In genomic region chr13:21674271-21675009, GRCh38 we compare ENCODE assay signal across 9 cellular contexts. TPM values are rescaled to one million over a fixed set of nuclear protein-coding genes. Genes with fewer than 3 reads are reported as not detected.
DNase-seq lines count a peak whose midpoint lies in the region; ATAC-seq and TF ChIP-seq lines count a peak whose summit lies in the region.
"Had no signal": no experiment of that assay in that cellular context is flagged by ENCODE, and none has a peak within 500 bp of the region (broad histone marks: within the 10 kb centered on the region; RNA-seq: fewer than 3 reads in every experiment).

No MANE protein-coding gene starts in this region.

- DNase-seq in AG09309 (ENCODE audit: low read depth) (no peak), HT-29 (ENCODE audit: low spot score) (peak; percentile 61), esophagus squamous epithelium (lab: John Stamatoyannopoulos, UW) (no peak), left lobe of liver (ENCODE audit: low spot score) (no peak)
- no peak for DNase-seq in activated CD4-positive, alpha-beta memory T cell treated with anti-CD3 and anti-CD28 coated beads, Interleukin-2, amount 10 ng/mL, durations not matched to agents 7 days and 5 days

- H3K36me3 ChIP-seq in esophagus squamous epithelium (no peaks in the 10 kb centered on the region), neuron (ENCODE audit: insufficient read depth, low read length) (no peaks in the 10 kb centered on the region)

- 0% methylated on average over 2 to 9 of the region's 61 CpGs for WGBS in esophagus squamous epithelium, 2 donors

- peaks cover 0 to 96% (median 18%) of the 10 kb centered on the region in 4 donors for H3K27me3 ChIP-seq in esophagus squamous epithelium
- peaks cover 22% of the 10 kb centered on the region for H3K27me3 ChIP-seq in neuron (ENCODE audit: insufficient read depth, low read length)

- peaks cover 66% of the 10 kb centered on the region for H3K27me3 Mint-ChIP-seq in activated CD4-positive, alpha-beta memory T cell treated with anti-CD3 and anti-CD28 coated beads, Interleukin-2, amount 10 ng/mL, durations not matched to agents 7 days and 5 days

- H3K9me3 ChIP-seq in esophagus squamous epithelium (no peaks in the 10 kb centered on the region), neuron (ENCODE audit: low read length) (no peaks in the 10 kb centered on the region)

- ATAC-seq in GM19397 (IDR thresholded peaks at IDR 0.05; ENCODE audit: unreplicated experiment) (no peak), GM18498 (IDR thresholded peaks at IDR 0.05; ENCODE audit: unreplicated experiment) (no peak), left lobe of liver (no peak)

- H3K9me3 Mint-ChIP-seq in activated CD4-positive, alpha-beta memory T cell treated with anti-CD3 and anti-CD28 coated beads, Interleukin-2, amount 10 ng/mL, durations not matched to agents 7 days and 5 days, result no peaks in the 10 kb centered on the region

- peaks cover 29 to 64% (median 43%) of the 10 kb centered on the region in 3 donors for H3K4me1 ChIP-seq in esophagus squamous epithelium
- H3K4me1 ChIP-seq in neuron (ENCODE audit: insufficient read depth, low read length), result peaks cover 35% of the 10 kb centered on the region

- H3K4me3 ChIP-seq in AG09309 (ENCODE audit: control insufficient read depth, low read depth, low read length), result peak overlapping the region; percentile 46
- peak overlapping the region; percentile 41 to 76 (median 54) for H3K4me3 ChIP-seq in esophagus squamous epithelium
- H3K4me3 ChIP-seq in neuron (ENCODE audit: low read length), result peak overlapping the region; percentile 68

- TF ChIP-seq POLR2A in esophagus squamous epithelium (IDR thresholded peaks at IDR 0.05), result no peak

- POLR2A ChIA-PET in activated CD4-positive, alpha-beta memory T cell treated with anti-CD3 and anti-CD28 coated beads, Interleukin-2, amount 10 ng/mL, durations not matched to agents 7 days and 5 days (lab: Charles Lee), result no interaction called here

- TF ChIP-seq CTCF in AG09309 (IDR thresholded peaks at IDR 0.05; ENCODE audit: control insufficient read depth, insufficient read depth, low read depth, low read length, missing control alignments) (no peak), esophagus squamous epithelium (IDR thresholded peaks at IDR 0.05) (no peak)

- H3K4me1 Mint-ChIP-seq in activated CD4-positive, alpha-beta memory T cell treated with anti-CD3 and anti-CD28 coated beads, Interleukin-2, amount 10 ng/mL, durations not matched to agents 7 days and 5 days, result peaks cover 33% of the 10 kb centered on the region

- H3K27ac Mint-ChIP-seq in activated CD4-positive, alpha-beta memory T cell treated with anti-CD3 and anti-CD28 coated beads, Interleukin-2, amount 10 ng/mL, durations not matched to agents 7 days and 5 days, result no peak overlapping the region

- H3K4me3 Mint-ChIP-seq in activated CD4-positive, alpha-beta memory T cell treated with anti-CD3 and anti-CD28 coated beads, Interleukin-2, amount 10 ng/mL, durations not matched to agents 7 days and 5 days, result peak overlapping the region; percentile 70

- H2AFZ ChIP-seq in neuron (ENCODE audit: low read depth, low read length), result peak overlapping the region; percentile 88

- intact Hi-C loops in esophagus squamous epithelium (cut with DNase I), result no loop called here

- H3K36me3 Mint-ChIP-seq in activated CD4-positive, alpha-beta memory T cell treated with anti-CD3 and anti-CD28 coated beads, Interleukin-2, amount 10 ng/mL, durations not matched to agents 7 days and 5 days (ENCODE audit: low read depth), result no peaks in the 10 kb centered on the region

- H3K27ac ChIP-seq in esophagus squamous epithelium, result peak overlapping the region in 1 of 4 donors; percentile 11

- CTCF ChIA-PET in activated CD4-positive, alpha-beta memory T cell treated with anti-CD3 and anti-CD28 coated beads, Interleukin-2, amount 10 ng/mL, durations not matched to agents 7 days and 5 days (lab: Charles Lee), result no interaction called here

RNA-seq across cellular contexts. Expression of gene FGF9, which starts 3.6 kb away (rescaled TPM):
- 3.7 and 8.3 TPM in 2 replicates for total RNA-seq in HT-29 (2014; rRNA removed; shearing (Covaris generic))
- under 1 TPM; 0.08 to 0.20 TPM for total RNA-seq in activated CD4-positive, alpha-beta memory T cell treated with anti-CD3 and anti-CD28 coated beads, Interleukin-2, amount 10 ng/mL, durations not matched to agents 7 days and 5 days
- total RNA-seq in esophagus squamous epithelium (under 1 TPM in 1 of 4 donors, not detected in 3; 0.76 TPM), left lobe of liver (not detected)
- total RNA-seq: dermis microvascular lymphatic vessel endothelial cell had no signal
